ENCODE assay signal across 24 cellular contexts in the genomic region with DNA sequence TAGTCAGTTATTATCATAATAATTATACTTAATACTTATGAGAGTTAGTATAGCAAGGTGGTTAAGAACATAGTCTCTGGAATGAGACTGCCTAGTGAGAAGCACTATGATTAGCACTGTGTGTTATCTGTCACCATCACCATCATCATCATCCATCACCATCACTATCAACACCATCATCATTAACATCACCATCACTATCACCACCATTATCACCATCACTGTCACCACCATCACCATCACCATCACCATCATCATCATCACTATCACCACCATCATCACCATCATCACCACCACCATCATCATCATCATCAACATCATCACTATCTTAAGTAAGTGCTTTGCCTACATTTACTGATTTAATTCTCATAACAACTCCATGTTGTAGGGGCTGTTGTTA. TPM values are rescaled to one million over a fixed set of nuclear protein-coding genes. Genes with fewer than 3 reads are reported as not detected.
"Had no signal": no experiment of that assay in that cellular context is flagged by ENCODE, and none has a peak within 500 bp of the region (broad histone marks: within the 10 kb centered on the region; RNA-seq: fewer than 3 reads in every experiment).

No MANE protein-coding gene starts in this region.

- H3K27me3 Mint-ChIP-seq: naive B cell; stimulated activated memory B cell treated with anti-CD40 and anti-IgM and Interleukin-4, amounts not matched to agents 10 μg/mL and 1 μg/mL and 100 μg/mL, for 72 hours; stimulated activated naive CD8-positive, alpha-beta T cell treated with anti-CD3 and anti-CD28 coated beads, Interleukin-15, amount 100 ng/mL, for 72 hours had no signal

- H3K4me1 ChIP-seq: esophagus muscularis mucosa, foreskin keratinocyte, prostate gland, sigmoid colon had no signal

- H3K4me3 ChIP-seq: esophagus muscularis mucosa, heart left ventricle, ovary, prostate gland, sigmoid colon, thyroid gland, upper lobe of right lung had no signal

- ATAC-seq: foreskin keratinocyte; heart left ventricle; stimulated activated memory B cell treated with anti-CD40 and anti-IgM and Interleukin-4, amounts not matched to agents 10 μg/mL and 1 μg/mL and 100 μg/mL, for 72 hours; stimulated activated naive CD8-positive, alpha-beta T cell treated with anti-CD3 and anti-CD28 coated beads, Interleukin-15, amount 100 ng/mL, for 72 hours; upper lobe of right lung had no signal

- H3K27ac ChIP-seq: brain microvascular endothelial cell, esophagus muscularis mucosa, foreskin keratinocyte, heart left ventricle, ovary, prostate gland, sigmoid colon, thyroid gland, upper lobe of right lung, VCaP had no signal

- H3K36me3 ChIP-seq: brain microvascular endothelial cell, ovary, prostate gland, thyroid gland had no signal

- H3K27me3 ChIP-seq: brain microvascular endothelial cell, esophagus muscularis mucosa, foreskin keratinocyte, heart left ventricle, ovary, sigmoid colon, thyroid gland, upper lobe of right lung had no signal

- DNase-seq: activated CD8-positive, alpha-beta memory T cell treated with anti-CD3 and anti-CD28 coated beads for 24 hours; activated naive CD4-positive, alpha-beta T cell treated with anti-CD3 and anti-CD28 coated beads for 36 hours; amniotic stem cell; brain microvascular endothelial cell; endodermal cell; foreskin keratinocyte; heart left ventricle; hypothalamus; naive B cell; ovary; retina; sigmoid colon; small intestine; stimulated activated CD4-positive, alpha-beta T cell treated with anti-CD3 and anti-CD28 coated beads, Interleukin-4, amount 100 ng/mL, for 24 hours; stimulated activated naive CD8-positive, alpha-beta T cell treated with anti-CD3 and anti-CD28 coated beads, Interleukin-15, amount 100 ng/mL, for 72 hours; T-helper 9 cell; thyroid gland; upper lobe of right lung had no signal

- H3K9me3 ChIP-seq: esophagus muscularis mucosa, heart left ventricle, ovary, prostate gland, sigmoid colon, thyroid gland, upper lobe of right lung had no signal

- H3K4me3 Mint-ChIP-seq: activated naive CD4-positive, alpha-beta T cell treated with anti-CD3 and anti-CD28 coated beads for 36 hours; endodermal cell; mesothelial cell of epicardium; naive B cell; stimulated activated memory B cell treated with anti-CD40 and anti-IgM and Interleukin-4, amounts not matched to agents 10 μg/mL and 1 μg/mL and 100 μg/mL, for 72 hours; stimulated activated naive CD8-positive, alpha-beta T cell treated with anti-CD3 and anti-CD28 coated beads, Interleukin-15, amount 100 ng/mL, for 72 hours had no signal

- H3K27ac Mint-ChIP-seq: activated naive CD4-positive, alpha-beta T cell treated with anti-CD3 and anti-CD28 coated beads for 36 hours; mesothelial cell of epicardium; stimulated activated memory B cell treated with anti-CD40 and anti-IgM and Interleukin-4, amounts not matched to agents 10 μg/mL and 1 μg/mL and 100 μg/mL, for 72 hours; stimulated activated naive CD8-positive, alpha-beta T cell treated with anti-CD3 and anti-CD28 coated beads, Interleukin-15, amount 100 ng/mL, for 72 hours had no signal

RNA-seq across cellular contexts. Expression of a gene that starts 45.6 kb away (rescaled TPM):
- polyA plus RNA-seq: neural cell had no signal
